20 cellular contexts compared by ENCODE assay signal in genomic region chr1:172476218-172476811, GRCh38. TPM values are rescaled to one million over a fixed set of nuclear protein-coding genes. Genes with fewer than 3 reads are reported as not detected.
A peak's percentile ranks its signal among the peaks of the same experiment; 100 is the strongest.
DNase-seq lines count a peak whose midpoint lies in the region; FAIRE-seq and TF ChIP-seq lines count a peak whose summit lies in the region.
"Had no signal": no experiment of that assay in that cellular context is flagged by ENCODE, and none has a peak within 500 bp of the region (broad histone marks: within the 10 kb centered on the region; RNA-seq: fewer than 3 reads in every experiment).

No MANE protein-coding gene starts in this region.

- H3K4me1 ChIP-seq in astrocyte (ENCODE audit: insufficient read depth, low read length) (no peaks in the 10 kb centered on the region), keratinocyte (ENCODE audit: control insufficient read depth, extremely low read depth, insufficient read depth, low read length) (peaks cover 48% of the 10 kb centered on the region), suprapubic skin (peaks cover 25% of the 10 kb centered on the region), adrenal gland (replicated peaks in 1 of 2) (peaks cover 0 to 6% of the 10 kb centered on the region in 2 donors), tibial nerve (peaks cover 0 to 11% (median 0%) of the 10 kb centered on the region in 4 donors)

- H3K27me3 ChIP-seq in astrocyte (ENCODE audit: insufficient read depth, low read length) (peaks cover 1% of the 10 kb centered on the region), keratinocyte (ENCODE audit: control insufficient read depth, extremely low read depth, insufficient read depth, low read length) (no peaks in the 10 kb centered on the region), suprapubic skin (no peaks in the 10 kb centered on the region), adrenal gland (no peaks in the 10 kb centered on the region), tibial nerve (no peaks in the 10 kb centered on the region)
- H3K27me3 ChIP-seq: dorsolateral prefrontal cortex had no signal

- H3K27ac Mint-ChIP-seq in astrocyte (ENCODE audit: unreplicated experiment): peak overlapping the region; percentile 94
- H3K27ac Mint-ChIP-seq: memory B cell; T-helper 1 cell treated with Interleukin-12 subunit alpha and Interleukin-12 subunit beta and Interleukin-4 antibody, amounts not matched to agents 30 μg/mL and 1 μg/mL, for 36 hours had no signal

- DNase-seq in HK-2 (ENCODE audit: unreplicated experiment): peak; percentile 56
- DNase-seq in astrocyte (ENCODE audit: low read depth): peak; percentile 30
- peak; percentile 97 for DNase-seq in keratinocyte (ENCODE audit: low read depth, low spot score)
- no peak for DNase-seq in suprapubic skin (ENCODE audit: low spot score in 2 of 2)
- no peak for DNase-seq in KG1 (lab: John Stamatoyannopoulos, UW)
- DNase-seq in DMS79 treated with DMSO at 0.1 percent for 48 hours (lab: John Stamatoyannopoulos, UW): no peak
- no peak for DNase-seq in adrenal gland
- no peak for DNase-seq in tibial nerve (ENCODE audit: low spot score in 2 of 2)
- DNase-seq: activated CD8-positive, alpha-beta memory T cell treated with anti-CD3 and anti-CD28 coated beads, Interleukin-2, amount 50 U/mL, for 4 hours; activated naive CD4-positive, alpha-beta T cell; dorsolateral prefrontal cortex; MM.1S; NCI-H2029 treated with DMSO at 0.1 percent for 48 hours; occipital lobe; stimulated activated naive CD8-positive, alpha-beta T cell treated with anti-CD3 and anti-CD28 coated beads, Interleukin-15, Interleukin-2, amounts not matched to agents 100 U/mL and 50 U/mL, for 24 hours had no signal

- no peaks in the 10 kb centered on the region for H3K27me3 Mint-ChIP-seq in astrocyte (ENCODE audit: low read depth, unreplicated experiment)

- peak overlapping the region; percentile 45 for H2AFZ ChIP-seq in astrocyte (ENCODE audit: low read depth, low read length)
- peak overlapping the region; percentile 65 for H2AFZ ChIP-seq in keratinocyte (ENCODE audit: control insufficient read depth, low read length)

- H3K9me1 ChIP-seq in keratinocyte (ENCODE audit: control insufficient read depth, extremely low read depth, insufficient read depth, low read length): no peaks in the 10 kb centered on the region

- intact Hi-C loops in adrenal gland (cut with DNase I): no loop called here

- no peaks in the 10 kb centered on the region for H3K79me2 ChIP-seq in astrocyte (ENCODE audit: insufficient read depth, low read length)
- H3K79me2 ChIP-seq in keratinocyte (ENCODE audit: control insufficient read depth, insufficient read depth, low read length): no peaks in the 10 kb centered on the region

- no peak for TF ChIP-seq POLR2A in suprapubic skin (IDR thresholded peaks at IDR 0.05)
- TF ChIP-seq POLR2A in adrenal gland (IDR thresholded peaks at IDR 0.05): no peak
- no peak for TF ChIP-seq POLR2A in tibial nerve (IDR thresholded peaks at IDR 0.05)

- H3K9ac ChIP-seq in astrocyte (ENCODE audit: low read length) (no peak overlapping the region), keratinocyte (ENCODE audit: control insufficient read depth, extremely low read depth, insufficient read depth, low read length) (peak overlapping the region; percentile 36)

- TF ChIP-seq EP300 in suprapubic skin (IDR thresholded peaks at IDR 0.05): no peak
- TF ChIP-seq EP300 in tibial nerve (IDR thresholded peaks at IDR 0.05): no peak

- H3K4me3 ChIP-seq in astrocyte (ENCODE audit: insufficient read depth, low read depth, low read length) (no peak overlapping the region), keratinocyte (ENCODE audit: control insufficient read depth in 2 of 3, extremely low read depth in 1 of 3, insufficient read depth in 2 of 3, low read depth in 1 of 3, low read length in 3 of 3) (peak overlapping the region in 2 of 3 experiments; percentile 15 to 34), suprapubic skin (no peak overlapping the region), adrenal gland (no peak overlapping the region), tibial nerve (no peak overlapping the region)
- H3K4me3 ChIP-seq: dorsolateral prefrontal cortex had no signal

- no peaks in the 10 kb centered on the region for H3K9me3 Mint-ChIP-seq in astrocyte (ENCODE audit: unreplicated experiment)
- H3K9me3 Mint-ChIP-seq: brain; memory B cell; T-helper 1 cell treated with Interleukin-12 subunit alpha and Interleukin-12 subunit beta and Interleukin-4 antibody, amounts not matched to agents 30 μg/mL and 1 μg/mL, for 36 hours had no signal

- 65% methylated on average over 4 of the region's 4 CpGs for WGBS in suprapubic skin
- 78 to 91% (median 86%) methylated on average over 4 of the region's 4 CpGs for WGBS in adrenal gland, 4 donors
- WGBS in tibial nerve, 2 donors: 69 to 72% methylated on average over 4 of the region's 4 CpGs

- H3K4me2 ChIP-seq in astrocyte (ENCODE audit: low read length): no peak overlapping the region
- H3K4me2 ChIP-seq in keratinocyte (ENCODE audit: control insufficient read depth, extremely low read depth, insufficient read depth, low read depth, low read length): peak overlapping the region; percentile 71

- H3K9me3 ChIP-seq in astrocyte (ENCODE audit: insufficient read depth, low read depth, low read length) (no peaks in the 10 kb centered on the region), keratinocyte (ENCODE audit: control insufficient read depth, low read depth, low read length) (no peaks in the 10 kb centered on the region), suprapubic skin (no peaks in the 10 kb centered on the region), adrenal gland (replicated peaks in 1 of 3) (no peaks in the 10 kb centered on the region), tibial nerve (no peaks in the 10 kb centered on the region)

- H4K20me1 ChIP-seq in astrocyte (ENCODE audit: insufficient read depth, low read length) (no peaks in the 10 kb centered on the region), keratinocyte (ENCODE audit: control insufficient read depth, extremely low read depth, insufficient read depth, low read length) (no peaks in the 10 kb centered on the region)

- H3K36me3 ChIP-seq in astrocyte (ENCODE audit: insufficient read depth, low read length) (no peaks in the 10 kb centered on the region), keratinocyte (ENCODE audit: control insufficient read depth in 2 of 2, extremely low read depth in 1 of 2, insufficient read depth in 2 of 2, low read length in 2 of 2) (no peaks in the 10 kb centered on the region), suprapubic skin (no peaks in the 10 kb centered on the region), adrenal gland (replicated peaks in 1 of 2) (no peaks in the 10 kb centered on the region), tibial nerve (no peaks in the 10 kb centered on the region)

- no peak overlapping the region for H3K27ac ChIP-seq in astrocyte (ENCODE audit: low read depth, low read length)
- peak overlapping the region; percentile 93 for H3K27ac ChIP-seq in keratinocyte (ENCODE audit: control insufficient read depth, insufficient read depth, low read length)
- H3K27ac ChIP-seq in suprapubic skin: peak overlapping the region; percentile 27
- no peak overlapping the region for H3K27ac ChIP-seq in adrenal gland
- H3K27ac ChIP-seq in tibial nerve: no peak overlapping the region
- H3K27ac ChIP-seq: C4-2B, dorsolateral prefrontal cortex had no signal

- dilution Hi-C loops in keratinocyte (cut with MboI; ENCODE audit: extremely low pct_ligation_motif_present, low sequenced_read_pairs): no loop called here

- H3K36me3 Mint-ChIP-seq in astrocyte (ENCODE audit: low read depth, unreplicated experiment): no peaks in the 10 kb centered on the region
- H3K36me3 Mint-ChIP-seq: brain, memory B cell had no signal

- TF ChIP-seq CTCF in astrocyte (IDR thresholded peaks at IDR 0.05; ENCODE audit: insufficient read depth, low read depth, low read length) (no peak), keratinocyte (optimal IDR thresholded peaks at IDR 0.05 in 1 of 3, IDR thresholded peaks at IDR 0.05 in 1 of 3, conservative IDR thresholded peaks at IDR 0.05 in 1 of 3; ENCODE audit: extremely low read depth in 1 of 3, insufficient read depth in 2 of 3, low read length in 3 of 3) (no peak), suprapubic skin (IDR thresholded peaks at IDR 0.05) (no peak), adrenal gland (IDR thresholded peaks at IDR 0.05) (no peak), tibial nerve (IDR thresholded peaks at IDR 0.05) (no peak)

- H3K4me3 Mint-ChIP-seq in astrocyte (ENCODE audit: unreplicated experiment): no peak overlapping the region
- H3K4me3 Mint-ChIP-seq: brain; memory B cell; T-helper 1 cell treated with Interleukin-12 subunit alpha and Interleukin-12 subunit beta and Interleukin-4 antibody, amounts not matched to agents 30 μg/mL and 1 μg/mL, for 36 hours had no signal

- FAIRE-seq in astrocyte (lab: Jason Lieb, UNC) (no peak), keratinocyte (lab: Jason Lieb, UNC) (peak; percentile 99)
- FAIRE-seq: GM12891 had no signal

- H3K4me1 Mint-ChIP-seq in astrocyte (ENCODE audit: low read depth, unreplicated experiment): peaks cover 22% of the 10 kb centered on the region
- H3K4me1 Mint-ChIP-seq: brain, memory B cell had no signal

RNA-seq across cellular contexts. Expression of gene PIGC, which starts 32.4 kb away (rescaled TPM):
- total RNA-seq in astrocyte: 17.8 and 19.5 TPM in 2 replicates
- 18.0 to 21.6 TPM (median 21.2 TPM) in 3 replicates for polyA plus RNA-seq in keratinocyte
- polyA plus RNA-seq in keratinocyte (2011; ENCODE audit: low read depth): 9.7 TPM
- polyA plus RNA-seq in keratinocyte (2011; cell fraction: cytosol; rRNA removed): 15.0 and 18.9 TPM in 2 replicates
- 15.4 and 18.6 TPM in 2 replicates for polyA plus RNA-seq in keratinocyte (2011; cell fraction: nucleus; rRNA removed)
- 14.1 and 18.1 TPM in 2 replicates for polyA plus RNA-seq in keratinocyte (2012; ENCODE audit: low replicate concordance)
- polyA minus RNA-seq in keratinocyte: 15.8 to 19.0 TPM (median 16.6 TPM) in 3 replicates
- polyA minus RNA-seq in keratinocyte (2011; cell fraction: cytosol; rRNA and poly(A)+ RNA removed): 8.6 TPM
- 5.6 and 6.9 TPM in 2 replicates for polyA minus RNA-seq in keratinocyte (2011; cell fraction: nucleus; rRNA and poly(A)+ RNA removed)
- 10 to 100 TPM; 16.8 to 51.8 (median 34.1) TPM for total RNA-seq in suprapubic skin
- total RNA-seq in adrenal gland: 10 to 100 TPM; 19.7 to 33.6 (median 25.2) TPM
- 10 to 100 TPM; 20.3 to 30.9 (median 27.7) TPM for polyA plus RNA-seq in adrenal gland
- 10 to 100 TPM; 13.5 to 25.5 (median 18.8) TPM for total RNA-seq in tibial nerve

RNA-seq across cellular contexts. Expression of gene C1orf105, which starts 55.8 kb away (rescaled TPM):
- total RNA-seq in astrocyte (not detected in 2 replicates), suprapubic skin (1 to 10 TPM in 2 of 4 donors, under 1 TPM in 1, not detected in 1; 0.89 to 1.5 (median 1.5) TPM), adrenal gland (under 1 TPM in 2 of 8 donors, not detected in 6; 0.39 to 0.80 TPM), tibial nerve (not detected)
- polyA plus RNA-seq in keratinocyte (not detected in 3 replicates), adrenal gland (under 1 TPM in 1 of 3 donors, not detected in 2; 0.37 TPM)
- polyA plus RNA-seq in keratinocyte (2011; ENCODE audit: low read depth): not detected
- polyA plus RNA-seq in keratinocyte (2011; cell fraction: cytosol; rRNA removed): not detected in 2 replicates
- not detected in 2 replicates for polyA plus RNA-seq in keratinocyte (2011; cell fraction: nucleus; rRNA removed)
- polyA plus RNA-seq in keratinocyte (2012; ENCODE audit: low replicate concordance): not detected in 2 replicates
- not detected in 3 replicates for polyA minus RNA-seq in keratinocyte
- polyA minus RNA-seq in keratinocyte (2011; cell fraction: cytosol; rRNA and poly(A)+ RNA removed): not detected
- polyA minus RNA-seq in keratinocyte (2011; cell fraction: nucleus; rRNA and poly(A)+ RNA removed): not detected in 2 replicates
- total RNA-seq: occipital lobe had no signal

RNA-seq across cellular contexts. Expression of gene SUCO, which starts 56.6 kb away (rescaled TPM):
- total RNA-seq in astrocyte: 55.9 and 63.7 TPM in 2 replicates
- polyA plus RNA-seq in keratinocyte: 8.3 to 13.8 TPM (median 11.2 TPM) in 3 replicates
- polyA plus RNA-seq in keratinocyte (2011; ENCODE audit: low read depth): 57.4 TPM
- polyA plus RNA-seq in keratinocyte (2011; cell fraction: cytosol; rRNA removed): 3.6 and 7.6 TPM in 2 replicates
- polyA plus RNA-seq in keratinocyte (2011; cell fraction: nucleus; rRNA removed): 13.3 and 21.4 TPM in 2 replicates
- 10.2 and 13.5 TPM in 2 replicates for polyA plus RNA-seq in keratinocyte (2012; ENCODE audit: low replicate concordance)
- polyA minus RNA-seq in keratinocyte: 3.2 to 21.3 TPM (median 15.4 TPM) in 3 replicates
- 8.8 TPM for polyA minus RNA-seq in keratinocyte (2011; cell fraction: cytosol; rRNA and poly(A)+ RNA removed)
- polyA minus RNA-seq in keratinocyte (2011; cell fraction: nucleus; rRNA and poly(A)+ RNA removed): 24.3 and 38.9 TPM in 2 replicates
- total RNA-seq in suprapubic skin: 10 to 100 TPM; 23.9 to 49.4 (median 34.5) TPM
- total RNA-seq in adrenal gland: 100 to 1,000 TPM in 1 of 8 donors, 10 to 100 TPM in 7; 20.8 to 108 (median 37.6) TPM
- polyA plus RNA-seq in adrenal gland: 10 to 100 TPM; 14.0 to 33.5 (median 16.4) TPM
- 10 to 100 TPM; 33.6 to 48.6 (median 42.1) TPM for total RNA-seq in tibial nerve

Comparison
In these comparisons a context has a peak if more than half of its experiments do, and no peak if none do; other contexts are left out.
1. DNase-seq: peak in HK-2 (single experiment), astrocyte (single experiment) and keratinocyte (single experiment); none in suprapubic skin (0 of 2), KG1 (single experiment), DMS79 treated with DMSO at 0.1 percent for 48 hours (single experiment), adrenal gland (0 of 7) and tibial nerve (0 of 2).
2. H3K27ac ChIP-seq: peak in keratinocyte (single experiment) and suprapubic skin (single experiment); none in astrocyte (single experiment), adrenal gland (0 of 5) and tibial nerve (0 of 4).
3. H3K4me3 ChIP-seq: peak in keratinocyte (2 of 3); none in astrocyte (single experiment), suprapubic skin (single experiment), adrenal gland (0 of 4) and tibial nerve (0 of 4).